Comparison of ENCODE assay signal across 19 cellular contexts in the genomic region with DNA sequence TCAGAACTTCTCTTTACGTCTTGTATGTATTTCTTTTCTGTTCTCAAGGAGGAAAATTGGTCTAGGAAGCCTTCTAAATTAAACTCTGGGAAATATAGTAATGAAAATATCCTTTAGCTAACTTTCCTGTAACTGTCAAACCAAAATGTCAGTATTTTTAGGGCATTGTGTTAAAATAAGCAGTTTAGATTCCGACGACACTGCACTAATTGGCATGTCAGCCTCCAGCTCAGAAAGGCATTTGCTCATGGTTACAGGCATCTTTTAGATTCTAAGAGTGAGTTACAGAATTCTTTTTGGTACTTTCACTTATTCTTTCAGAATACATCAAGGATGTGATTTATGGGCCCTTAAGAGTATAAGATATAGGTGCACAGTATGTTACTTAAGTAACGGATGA.
"Had no signal": no experiment of that assay in that cellular context is flagged by ENCODE, and none has a peak within 500 bp of the region (broad histone marks: within the 10 kb centered on the region; RNA-seq: fewer than 3 reads in every experiment).

No MANE protein-coding gene starts in this region.

- H3K9me3 ChIP-seq: SK-N-SH had no signal

- H3K4me2 ChIP-seq: KMS-11, SK-N-SH had no signal

- H3K9ac ChIP-seq: KMS-11, SK-N-SH had no signal

- ATAC-seq: Panc1 had no signal

- H3K27ac ChIP-seq: KMS-11, RWPE1 had no signal

- DNase-seq: Kasumi-1, MM.1S, NCI-H1092 treated with DMSO at 0.1 percent for 48 hours, NCI-H1436, NCI-H187, NCI-H2029, NCI-H2081 treated with DMSO at 0.1 percent for 48 hours, NCI-H2171, NCI-H226, NCI-H446, NCI-H510A, NCI-H524 treated with DMSO at 0.1 percent for 48 hours, NCI-H69, NCI-H774, SHP77, SK-N-SH had no signal
